In genomic region chr19:1260749-1261511, GRCh38 we compare ENCODE assay signal across 1 cellular context.
TF ChIP-seq lines count a peak whose summit lies in the region.

No MANE protein-coding gene starts in this region.

TF ChIP-seq in HepG2, 621 proteins besides CTCF, POLR2A, EP300 and RAD21 (continued from another document):
- TF ChIP-seq ZBTB33 (CRISPR knock-in tag; IDR thresholded peaks at IDR 0.05) (no peak), NONO (IDR thresholded peaks at IDR 0.05) (no peak), NONO (CRISPR knock-in tag; conservative IDR thresholded peaks at IDR 0.05) (0 out of 2 replicates have a peak, but pooled peaks have one; percentile 49), ZNF143 (CRISPR knock-in tag; IDR thresholded peaks at IDR 0.05) (no peak), ZNF350 (CRISPR knock-in tag; IDR thresholded peaks at IDR 0.05; ENCODE audit: borderline replicate concordance, low read depth) (no peak), ZC3H4 (CRISPR knock-in tag; IDR thresholded peaks at IDR 0.05; ENCODE audit: borderline replicate concordance) (no peak), MYPOP (CRISPR knock-in tag; IDR thresholded peaks at IDR 0.05) (peak; percentile 82; the same call in 1 of the 2 replicates), CSRNP2 (CRISPR knock-in tag; conservative IDR thresholded peaks at IDR 0.05; ENCODE audit: low read depth) (no peak), ARID2 (CRISPR knock-in tag; IDR thresholded peaks at IDR 0.05; ENCODE audit: borderline replicate concordance) (0 out of 2 replicates have a peak, but pooled peaks have one; percentile 67), IKZF4 (CRISPR knock-in tag; IDR thresholded peaks at IDR 0.05; ENCODE audit: borderline replicate concordance, low read depth, not compliant biosample characterization) (no peak), DMAP1 (CRISPR knock-in tag; IDR thresholded peaks at IDR 0.05) (peak; percentile 40; the same call in 1 of the 2 replicates), IKZF5 (CRISPR knock-in tag; IDR thresholded peaks at IDR 0.05) (0 out of 2 replicates have a peak, but pooled peaks have one; percentile 14), JUND (CRISPR knock-in tag; IDR thresholded peaks at IDR 0.05) (peak; percentile 9; the same call in 1 of the 2 replicates), ATAD3A (CRISPR knock-in tag; IDR thresholded peaks at IDR 0.05) (no peak), ZNF766 (CRISPR knock-in tag; IDR thresholded peaks at IDR 0.05; ENCODE audit: borderline replicate concordance) (no peak), SIN3B (IDR thresholded peaks at IDR 0.05; ENCODE audit: low read length) (0 out of 2 replicates have a peak, but pooled peaks have one; percentile 31), ZNF709 (CRISPR knock-in tag; IDR thresholded peaks at IDR 0.05) (no peak)
